1 cellular context compared by ENCODE assay signal in genomic region chr17:20103454-20104448, GRCh38.
TF ChIP-seq lines count a peak whose summit lies in the region.

No MANE protein-coding gene starts in this region.

TF ChIP-seq in HEK293, 187 proteins besides CTCF, POLR2A, EP300 and RAD21 (continued from another document):
- TF ChIP-seq, protein P1, sequence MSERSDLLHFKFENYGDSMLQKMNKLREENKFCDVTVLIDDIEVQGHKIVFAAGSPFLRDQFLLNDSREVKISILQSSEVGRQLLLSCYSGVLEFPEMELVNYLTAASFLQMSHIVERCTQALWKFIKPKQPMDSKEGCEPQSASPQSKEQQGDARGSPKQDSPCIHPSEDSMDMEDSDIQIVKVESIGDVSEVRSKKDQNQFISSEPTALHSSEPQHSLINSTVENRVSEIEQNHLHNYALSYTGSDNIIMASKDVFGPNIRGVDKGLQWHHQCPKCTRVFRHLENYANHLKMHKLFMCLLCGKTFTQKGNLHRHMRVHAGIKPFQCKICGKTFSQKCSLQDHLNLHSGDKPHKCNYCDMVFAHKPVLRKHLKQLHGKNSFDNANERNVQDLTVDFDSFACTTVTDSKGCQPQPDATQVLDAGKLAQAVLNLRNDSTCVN (tag by site-specific recombination; optimal IDR thresholded peaks at IDR 0.05) = no peak
